ENCODE assay signal across 15 cellular contexts in genomic region chr2:142878061-142878741, GRCh38. TPM values are rescaled to one million over a fixed set of nuclear protein-coding genes. Genes with fewer than 3 reads are reported as not detected.
DNase-seq lines count a peak whose midpoint lies in the region; ATAC-seq, FAIRE-seq and TF ChIP-seq lines count a peak whose summit lies in the region.
"Had no signal": no experiment of that assay in that cellular context is flagged by ENCODE, and none has a peak within 500 bp of the region (broad histone marks: within the 10 kb centered on the region; RNA-seq: fewer than 3 reads in every experiment).

No MANE protein-coding gene starts in this region.

- peak; percentile 66 for DNase-seq in CD1c-positive myeloid dendritic cell (ENCODE audit: extremely low spot score)
- DNase-seq in kidney = no peak
- no peak for DNase-seq in NCI-H2081 (lab: John Stamatoyannopoulos, UW)
- DNase-seq in DMS53 treated with DMSO at 0.1 percent for 48 hours (lab: John Stamatoyannopoulos, UW; ENCODE audit: unreplicated experiment) = no peak
- no peak for DNase-seq in T-helper 1 cell
- DNase-seq in activated naive CD4-positive, alpha-beta T cell treated with anti-CD3 and anti-CD28 coated beads for 36 hours = no peak
- DNase-seq: activated CD4-positive, alpha-beta T cell treated with anti-CD3 and anti-CD28 coated beads, Interleukin-2, amount 50 U/mL, for 1 hour; adrenal gland; erythroblast; NCI-H1092 treated with DMSO at 0.1 percent for 48 hours had no signal

- no peak overlapping the region for H3K27ac ChIP-seq in kidney (ENCODE audit: low read depth in 2 of 2, low read length in 2 of 2)
- H3K27ac ChIP-seq: BLaER1, RWPE1 had no signal

- no peak overlapping the region for H3K4me3 Mint-ChIP-seq in activated naive CD4-positive, alpha-beta T cell treated with anti-CD3 and anti-CD28 coated beads for 36 hours

- TF ChIP-seq CTCF in kidney (IDR thresholded peaks at IDR 0.05; ENCODE audit: borderline replicate concordance, extremely low read depth, insufficient read depth) = no peak

- H3K4me3 ChIP-seq in kidney (ENCODE audit: low read length in 2 of 2) = peak overlapping the region; percentile 50 to 53
- H3K4me3 ChIP-seq: BLaER1 had no signal

- no peaks in the 10 kb centered on the region for H3K4me1 ChIP-seq in kidney (ENCODE audit: control insufficient read depth in 1 of 2, insufficient read depth in 1 of 2, low read depth in 1 of 2, low read length in 2 of 2)

- no peaks in the 10 kb centered on the region for H3K4me1 Mint-ChIP-seq in activated naive CD4-positive, alpha-beta T cell treated with anti-CD3 and anti-CD28 coated beads for 36 hours (ENCODE audit: low read depth)

- H3K9ac ChIP-seq in kidney (ENCODE audit: low read length in 2 of 2) = no peak overlapping the region
- H3K9ac ChIP-seq: BLaER1 had no signal

- ATAC-seq in GM21360 (IDR thresholded peaks at IDR 0.05; ENCODE audit: unreplicated experiment) = peak; percentile 25
- ATAC-seq in HG03460 (IDR thresholded peaks at IDR 0.05; ENCODE audit: unreplicated experiment) = peak; percentile 31

- peak; percentile 74 for FAIRE-seq in kidney (lab: Jason Lieb, UNC)
- FAIRE-seq: keratinocyte had no signal

- H3K9me3 ChIP-seq in kidney (ENCODE audit: control insufficient read depth in 1 of 2, low read length in 2 of 2) = no peaks in the 10 kb centered on the region
- H3K9me3 ChIP-seq: adrenal gland, BLaER1 had no signal

- no peaks in the 10 kb centered on the region for H3K27me3 Mint-ChIP-seq in activated naive CD4-positive, alpha-beta T cell treated with anti-CD3 and anti-CD28 coated beads for 36 hours (ENCODE audit: low read depth)

- H3K36me3 Mint-ChIP-seq in activated naive CD4-positive, alpha-beta T cell treated with anti-CD3 and anti-CD28 coated beads for 36 hours (ENCODE audit: low read depth) = no peaks in the 10 kb centered on the region

- H3K27ac Mint-ChIP-seq in activated naive CD4-positive, alpha-beta T cell treated with anti-CD3 and anti-CD28 coated beads for 36 hours = no peak overlapping the region

- intact Hi-C loops in kidney (cut with DNase I) = no loop called here
- intact Hi-C loops in activated naive CD4-positive, alpha-beta T cell treated with anti-CD3 and anti-CD28 coated beads for 36 hours (cut with micrococcal nuclease) = no loop called here

- no peaks in the 10 kb centered on the region for H3K9me3 Mint-ChIP-seq in activated naive CD4-positive, alpha-beta T cell treated with anti-CD3 and anti-CD28 coated beads for 36 hours

- CTCF ChIA-PET in activated naive CD4-positive, alpha-beta T cell treated with anti-CD3 and anti-CD28 coated beads for 36 hours (lab: Charles Lee) = no interaction called here

- H3K36me3 ChIP-seq in kidney (ENCODE audit: control insufficient read depth in 1 of 2, insufficient read depth in 2 of 2, low read length in 2 of 2) = no peaks in the 10 kb centered on the region
- H3K36me3 ChIP-seq: adrenal gland, BLaER1 had no signal

RNA-seq across cellular contexts. Expression of gene KYNU, which starts 0.7 kb away (rescaled TPM):
- total RNA-seq in kidney = 6.4 TPM
- 14.5 TPM for polyA plus RNA-seq in kidney (ENCODE audit: insufficient read depth, low read depth, low replicate concordance)
- total RNA-seq in activated naive CD4-positive, alpha-beta T cell treated with anti-CD3 and anti-CD28 coated beads for 36 hours = not detected
